ENCODE assay signal across 14 cellular contexts in genomic region chr11:134139303-134139872, GRCh38.
DNase-seq lines count a peak whose midpoint lies in the region; ATAC-seq and TF ChIP-seq lines count a peak whose summit lies in the region.
"Had no signal": no experiment of that assay in that cellular context is flagged by ENCODE, and none has a peak within 500 bp of the region (broad histone marks: within the 10 kb centered on the region; RNA-seq: fewer than 3 reads in every experiment).

No MANE protein-coding gene starts in this region.

- H3K18ac ChIP-seq in H9 (ENCODE audit: insufficient read length, low read depth, low read length): no peak overlapping the region

- H2AFZ ChIP-seq in H9 (ENCODE audit: low read length): no peak overlapping the region

- H3K56ac ChIP-seq in H9 (ENCODE audit: insufficient read length, low read depth, low read length): no peak overlapping the region

- H3K4me3 ChIP-seq in ascending aorta (peak overlapping the region in 1 of 2 donors; percentile 21), skeletal muscle satellite cell (ENCODE audit: low read length) (no peak overlapping the region)
- H3K4me3 ChIP-seq: SK-N-MC had no signal

- H3K36me3 ChIP-seq in ascending aorta (peaks cover 3 to 15% of the 10 kb centered on the region in 2 donors), skeletal muscle satellite cell (ENCODE audit: insufficient read depth, low read length) (peaks cover 8% of the 10 kb centered on the region)

- DNase-seq in H9 (no peak), ascending aorta (ENCODE audit: low spot score in 2 of 2) (no peak), left ventricle myocardium superior (no peak), DMS114 treated with DMSO at 0.1 percent for 48 hours (lab: John Stamatoyannopoulos, UW; ENCODE audit: unreplicated experiment) (no peak), NCI-H82 (lab: John Stamatoyannopoulos, UW) (no peak)
- DNase-seq in effector CD8-positive, alpha-beta T cell (lab: John Stamatoyannopoulos, UW): no peak
- DNase-seq in activated CD4-positive, CD25-positive, alpha-beta regulatory T cell (lab: John Stamatoyannopoulos, UW): no peak

- no peak overlapping the region for H4K8ac ChIP-seq in H9 (replicated peaks; ENCODE audit: insufficient read length, low read depth, low read length)

- H3K4ac ChIP-seq in H9 (ENCODE audit: low read depth, low read length): no peak overlapping the region

- no peak overlapping the region for H2BK5ac ChIP-seq in H9 (ENCODE audit: insufficient read length, low read length)

- no peaks in the 10 kb centered on the region for H3K27me3 ChIP-seq in H9 (ENCODE audit: insufficient read depth, low read length)
- no peaks in the 10 kb centered on the region for H3K27me3 ChIP-seq in ascending aorta
- no peaks in the 10 kb centered on the region for H3K27me3 ChIP-seq in skeletal muscle satellite cell (ENCODE audit: control insufficient read depth, insufficient read depth, low read length)

- no peaks in the 10 kb centered on the region for H3K23me2 ChIP-seq in H9 (ENCODE audit: insufficient read length, low read depth, low read length, poor library complexity, severe bottlenecking)

- intact Hi-C loops in ascending aorta (cut with DNase I) (loop anchor here (1.0 to 5.0 kb wide), 4 partner anchors 19 to 182 kb away; partner anchors contain the start of genes IGSF9B and JAM3), left ventricle myocardium superior (cut with micrococcal nuclease) (loop anchor here (2.0 kb wide), 1 partner anchor 89 kb away; no protein-coding TSS in a partner anchor)

- no peak overlapping the region for H3K23ac ChIP-seq in H9 (ENCODE audit: insufficient read length, low read depth, low read length)

- H3K4me2 ChIP-seq in H9 (ENCODE audit: insufficient read depth, insufficient read length, low read length): no peak overlapping the region
- H3K4me2 ChIP-seq in skeletal muscle satellite cell (ENCODE audit: low read length): peak overlapping the region; percentile 28

- H3K79me1 ChIP-seq in H9 (ENCODE audit: insufficient read depth, low read depth, low read length, poor library complexity, severe bottlenecking): no peaks in the 10 kb centered on the region

- no peak overlapping the region for H2BK120ac ChIP-seq in H9 (ENCODE audit: low read depth, low read length, poor library complexity, severe bottlenecking)

- no peaks in the 10 kb centered on the region for H3K79me2 ChIP-seq in H9 (ENCODE audit: insufficient read depth, low read length)

- no peaks in the 10 kb centered on the region for H3K4me1 ChIP-seq in H9 (ENCODE audit: insufficient read depth, low read length)
- peaks cover 0 to 10% of the 10 kb centered on the region in 2 donors for H3K4me1 ChIP-seq in ascending aorta
- peaks cover 7% of the 10 kb centered on the region for H3K4me1 ChIP-seq in skeletal muscle satellite cell (ENCODE audit: control insufficient read depth, insufficient read depth, low read length)

- no peak overlapping the region for H3K14ac ChIP-seq in H9 (ENCODE audit: insufficient read depth, low read length)

- H3K9ac ChIP-seq in H9 (ENCODE audit: extremely low read depth, insufficient read length, low read length) (no peak overlapping the region), skeletal muscle satellite cell (ENCODE audit: low read depth, low read length) (no peak overlapping the region)

- no peak overlapping the region; a peak in 1 of 5 replicates for H3K4me3 Mint-ChIP-seq in H9
- H3K4me3 Mint-ChIP-seq: activated CD8-positive, alpha-beta memory T cell treated with anti-CD3 and anti-CD28 coated beads, Interleukin-2, amount 10 ng/mL, durations not matched to agents 7 days and 5 days; activated naive CD4-positive, alpha-beta T cell treated with anti-CD3 and anti-CD28 coated beads for 36 hours; central memory CD8-positive, alpha-beta T cell; naive B cell had no signal

- no peak overlapping the region for H4K5ac ChIP-seq in H9 (ENCODE audit: insufficient read length, low read depth, low read length)

- H2BK20ac ChIP-seq in H9 (ENCODE audit: low read depth, low read length, poor library complexity, severe bottlenecking): no peak overlapping the region

- no peak overlapping the region for H2AK5ac ChIP-seq in H9 (ENCODE audit: insufficient read length, low read length)

- H2BK15ac ChIP-seq in H9 (ENCODE audit: low read depth, low read length): no peak overlapping the region

- WGBS in H9 (ENCODE audit: extremely low coverage, insufficient read length, low lambda C conversion rate): no CpG with 5 or more reads among the region's 12 CpGs

- H3K4me1 Mint-ChIP-seq in H9: peaks cover 3 to 5% of the 10 kb centered on the region in 2 experiments; a peak in 3 of 4 replicates
- H3K4me1 Mint-ChIP-seq: central memory CD8-positive, alpha-beta T cell had no signal

- H3K9me3 Mint-ChIP-seq in H9: peaks cover 46 to 47% of the 10 kb centered on the region in 2 experiments
- H3K9me3 Mint-ChIP-seq: activated naive CD4-positive, alpha-beta T cell treated with anti-CD3 and anti-CD28 coated beads for 36 hours; central memory CD8-positive, alpha-beta T cell had no signal

- peak overlapping the region; percentile 51 for H2BK12ac ChIP-seq in H9 (ENCODE audit: insufficient read length, low read depth, low read length)

- no peaks in the 10 kb centered on the region for H4K20me1 ChIP-seq in H9 (ENCODE audit: control insufficient read depth, insufficient read depth, insufficient read length)

- H3K27ac ChIP-seq in H9 (ENCODE audit: insufficient read length, low read depth, low read length): no peak overlapping the region
- H3K27ac ChIP-seq in ascending aorta: peak overlapping the region; percentile 64 to 84
- H3K27ac ChIP-seq: epithelial cell of prostate, SK-N-MC had no signal

- H4K91ac ChIP-seq in H9 (ENCODE audit: insufficient read length, low read depth, low read length): no peak overlapping the region

- peaks cover 2% of the 10 kb centered on the region for H3K27me3 Mint-ChIP-seq in H9 (ENCODE audit: low read depth)
- H3K27me3 Mint-ChIP-seq: activated CD8-positive, alpha-beta memory T cell treated with anti-CD3 and anti-CD28 coated beads, Interleukin-2, amount 10 ng/mL, durations not matched to agents 7 days and 5 days; central memory CD8-positive, alpha-beta T cell; naive B cell had no signal

- H3K9me3 ChIP-seq in H9 (ENCODE audit: control insufficient read depth, low read depth, low read length): peaks cover 21% of the 10 kb centered on the region
- H3K9me3 ChIP-seq in ascending aorta: no peaks in the 10 kb centered on the region
- no peaks in the 10 kb centered on the region for H3K9me3 ChIP-seq in skeletal muscle satellite cell (replicated peaks; ENCODE audit: low read length)

- ATAC-seq in left ventricle myocardium superior: peak; percentile 26

- no peak overlapping the region for H3T11ph ChIP-seq in H9 (ENCODE audit: low read length)

- H3K27ac Mint-ChIP-seq in H9: peak overlapping the region; percentile 13 to 74 (median 53); a peak in 4 of 7 replicates
- H3K27ac Mint-ChIP-seq: activated CD8-positive, alpha-beta memory T cell treated with anti-CD3 and anti-CD28 coated beads, Interleukin-2, amount 10 ng/mL, durations not matched to agents 7 days and 5 days; activated naive CD4-positive, alpha-beta T cell treated with anti-CD3 and anti-CD28 coated beads for 36 hours had no signal

- H3K36me3 Mint-ChIP-seq in H9 (ENCODE audit: insufficient read depth in 1 of 3, low read depth in 3 of 3): peaks cover 51 to 56% (median 55%) of the 10 kb centered on the region in 3 experiments

- no peak for TF ChIP-seq CTCF in H9 (conservative IDR thresholded peaks at IDR 0.05)
- TF ChIP-seq CTCF in ascending aorta (IDR thresholded peaks at IDR 0.05): no peak
